In genomic region chr9:113621309-113621791, GRCh38 we compare ENCODE assay signal across 9 cellular contexts.
DNase-seq lines count a peak whose midpoint lies in the region; ATAC-seq, FAIRE-seq and TF ChIP-seq lines count a peak whose summit lies in the region.
"Had no signal": no experiment of that assay in that cellular context is flagged by ENCODE, and none has a peak within 500 bp of the region (broad histone marks: within the 10 kb centered on the region; RNA-seq: fewer than 3 reads in every experiment).

No MANE protein-coding gene starts in this region.

- H3K4me3 ChIP-seq in astrocyte of the cerebellum (ENCODE audit: low read depth, low read length) (no peak overlapping the region), iPS-20b (ENCODE audit: low read length) (no peak overlapping the region), skeletal muscle satellite cell (ENCODE audit: low read length) (peak overlapping the region; percentile 11)

- TF ChIP-seq CTCF in astrocyte of the cerebellum (IDR thresholded peaks at IDR 0.05; ENCODE audit: low read depth, low read length, missing control alignments): no peak

- H3K9me3 ChIP-seq in iPS-20b (ENCODE audit: insufficient read depth, low read depth, low read length) (no peaks in the 10 kb centered on the region), skeletal muscle satellite cell (replicated peaks; ENCODE audit: low read length) (no peaks in the 10 kb centered on the region)

- H3K27ac ChIP-seq in iPS-20b (ENCODE audit: low read length): no peak overlapping the region

- peak; percentile 92 for FAIRE-seq in H54 (lab: Jason Lieb, UNC)

- no peaks in the 10 kb centered on the region for H3K36me3 ChIP-seq in iPS-20b (ENCODE audit: insufficient read depth, low read depth, low read length)
- no peaks in the 10 kb centered on the region for H3K36me3 ChIP-seq in skeletal muscle satellite cell (ENCODE audit: insufficient read depth, low read length)

- no peak for DNase-seq in H54 (ENCODE audit: insufficient read length, low spot score)
- peak; percentile 90 for DNase-seq in astrocyte of the cerebellum (ENCODE audit: low read depth)
- DNase-seq in NK-92 (lab: John Stamatoyannopoulos, UW; ENCODE audit: unreplicated experiment): no peak
- DNase-seq in SKM-1 (lab: John Stamatoyannopoulos, UW; ENCODE audit: unreplicated experiment): no peak
- DNase-seq: activated CD4-positive, alpha-beta T cell treated with anti-CD3 and anti-CD28 coated beads for 4 hours had no signal

- no peak for TF ChIP-seq POLR2A in H54 (IDR thresholded peaks at IDR 0.05; ENCODE audit: low read depth, low read length)

- ATAC-seq in HG03045 (IDR thresholded peaks at IDR 0.05; ENCODE audit: unreplicated experiment) (no peak), GM18519 (IDR thresholded peaks at IDR 0.05; ENCODE audit: low FRiP score, unreplicated experiment) (no peak)

- no peaks in the 10 kb centered on the region; the same call in 1 of the 2 replicates for H3K27me3 ChIP-seq in iPS-20b (ENCODE audit: insufficient read depth, low read length)
- H3K27me3 ChIP-seq in skeletal muscle satellite cell (ENCODE audit: control insufficient read depth, insufficient read depth, low read length): no peaks in the 10 kb centered on the region

- peaks cover 34% of the 10 kb centered on the region for H3K4me1 ChIP-seq in iPS-20b (ENCODE audit: insufficient read depth, low read length)
- peaks cover 60% of the 10 kb centered on the region for H3K4me1 ChIP-seq in skeletal muscle satellite cell (ENCODE audit: control insufficient read depth, insufficient read depth, low read length)

- peak overlapping the region; percentile 58 for H3K4me2 ChIP-seq in skeletal muscle satellite cell (ENCODE audit: low read length)

- H3K9ac ChIP-seq in iPS-20b (ENCODE audit: low read depth, low read length) (peak overlapping the region; percentile 25; the same call in 1 of the 2 replicates), skeletal muscle satellite cell (ENCODE audit: low read depth, low read length) (peak overlapping the region; percentile 78)

- in situ Hi-C loops in astrocyte of the cerebellum (cut with HindIII; ENCODE audit: low sequenced_read_pairs): no loop called here
